ENCODE assay signal across 30 cellular contexts in the genomic region with DNA sequence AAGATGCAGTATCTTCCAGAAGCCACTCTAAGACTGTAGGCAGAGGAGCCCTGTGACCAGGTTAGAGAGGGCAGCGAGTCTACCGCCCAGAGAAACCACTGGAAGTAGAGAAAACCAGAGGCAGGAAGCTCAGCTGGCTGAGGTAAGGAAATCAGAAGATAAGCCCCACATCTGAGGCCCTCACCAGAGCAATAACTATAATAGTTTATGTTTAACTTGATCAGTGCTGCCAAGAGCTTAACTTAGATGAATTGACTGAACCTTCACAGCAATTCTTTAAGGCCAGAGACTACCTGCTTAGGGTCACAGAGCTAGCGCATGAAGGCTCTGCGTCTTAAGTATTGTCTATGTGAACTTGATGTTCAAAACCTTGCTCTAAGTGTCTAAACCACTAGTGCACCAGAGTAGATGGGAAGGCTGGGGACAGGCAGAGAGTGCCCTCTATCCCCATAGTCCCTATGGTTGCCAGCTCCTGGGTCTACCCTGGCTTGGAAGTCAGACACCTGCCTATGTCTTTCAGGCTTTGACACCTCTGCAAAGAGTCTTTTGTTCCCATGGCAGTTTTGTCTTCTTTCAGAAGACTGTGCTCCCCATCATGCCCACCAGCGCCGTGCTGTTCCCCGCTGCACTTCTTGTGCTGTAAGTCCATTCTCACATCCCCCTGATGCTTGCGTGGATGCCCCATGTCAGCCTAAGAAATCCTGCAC.
"Had no signal": no experiment of that assay in that cellular context is flagged by ENCODE, and none has a peak within 500 bp of the region (broad histone marks: within the 10 kb centered on the region; RNA-seq: fewer than 3 reads in every experiment).

No MANE protein-coding gene starts in this region.

- H3K27ac ChIP-seq: esophagus muscularis mucosa, foreskin keratinocyte, heart right ventricle, left ventricle myocardium inferior, neutrophil, skin epidermis, thoracic aorta, upper lobe of left lung, vagina had no signal

- DNase-seq: activated CD4-positive, alpha-beta memory T cell treated with anti-CD3 and anti-CD28 coated beads, Interleukin-2, amount 10 ng/mL, durations not matched to agents 7 days and 5 days; activated CD4-positive, alpha-beta T cell treated with anti-CD3 and anti-CD28 coated beads for 1 hour; activated CD4-positive, alpha-beta T cell treated with anti-CD3 and anti-CD28 coated beads, Interleukin-2, amount 10 ng/mL, durations not matched to agents 7 days and 5 days; activated naive CD8-positive, alpha-beta T cell treated with anti-CD3 and anti-CD28 coated beads, Interleukin-2, amount 50 U/mL, for 24 hours; activated T-cell treated with anti-CD3 and anti-CD28 coated beads, Interleukin-2, amount 50 U/mL, for 4 hours; amygdala; caudate nucleus; endodermal cell; foreskin keratinocyte; heart right ventricle; kidney glomerular epithelial cell; left ventricle myocardium inferior; mesendoderm; retina; stimulated activated CD4-positive, alpha-beta T cell treated with anti-CD3 and anti-CD28 coated beads, Interleukin-4, amount 100 ng/mL, for 24 hours; T-cell had no signal

- H3K9me3 ChIP-seq: esophagus muscularis mucosa, heart right ventricle, left ventricle myocardium inferior, neutrophil, thoracic aorta, upper lobe of left lung, vagina had no signal

- H3K27me3 Mint-ChIP-seq: activated CD4-positive, alpha-beta memory T cell treated with anti-CD3 and anti-CD28 coated beads, Interleukin-2, amount 10 ng/mL, durations not matched to agents 7 days and 5 days; activated CD4-positive, alpha-beta T cell treated with anti-CD3 and anti-CD28 coated beads, Interleukin-2, amount 10 ng/mL, durations not matched to agents 7 days and 5 days; stimulated activated naive CD8-positive, alpha-beta T cell treated with anti-CD3 and anti-CD28 coated beads, Interleukin-15, Interleukin-2, amounts not matched to agents 100 ng/mL and 50 ng/mL, for 24 hours had no signal

- H3K4me1 Mint-ChIP-seq: activated CD4-positive, alpha-beta memory T cell treated with anti-CD3 and anti-CD28 coated beads, Interleukin-2, amount 10 ng/mL, durations not matched to agents 7 days and 5 days; activated CD4-positive, alpha-beta T cell treated with anti-CD3 and anti-CD28 coated beads, Interleukin-2, amount 10 ng/mL, durations not matched to agents 7 days and 5 days; activated naive CD4-positive, alpha-beta T cell treated with anti-CD3 and anti-CD28 coated beads, Interleukin-2, amount 50 U/mL, for 24 hours; activated naive CD8-positive, alpha-beta T cell treated with anti-CD3 and anti-CD28 coated beads, Interleukin-2, amount 50 U/mL, for 24 hours; stimulated activated effector memory CD8-positive, alpha-beta T cell treated with anti-CD3 and anti-CD28 coated beads, Interleukin-12 subunit alpha, Interleukin-12 subunit beta, amount 100 ng/mL, for 72 hours; T-cell had no signal

- H3K4me3 ChIP-seq: esophagus muscularis mucosa, heart right ventricle, left ventricle myocardium inferior, lung, skin epidermis, thoracic aorta, upper lobe of left lung, vagina had no signal

- H3K9me3 Mint-ChIP-seq: endodermal cell; T-helper 2 cell treated with Interferon-gamma antibody and Interleukin-4, amounts not matched to agents 5 μg/mL and 100 μg/mL, for 36 hours had no signal

- H3K4me1 ChIP-seq: esophagus muscularis mucosa, heart right ventricle, left ventricle myocardium inferior, upper lobe of left lung, vagina had no signal

- ATAC-seq: activated naive CD8-positive, alpha-beta T cell treated with anti-CD3 and anti-CD28 coated beads, Interleukin-2, amount 50 U/mL, for 24 hours; activated T-cell treated with anti-CD3 and anti-CD28 coated beads, Interleukin-2, amount 50 U/mL, for 4 hours; foreskin keratinocyte; heart right ventricle; sciatic nerve; stimulated activated effector memory CD8-positive, alpha-beta T cell treated with anti-CD3 and anti-CD28 coated beads, Interleukin-12 subunit alpha, Interleukin-12 subunit beta, amount 100 ng/mL, for 72 hours; T-cell had no signal

- H3K36me3 ChIP-seq: esophagus muscularis mucosa, heart right ventricle, left ventricle myocardium inferior, neutrophil, thoracic aorta, upper lobe of left lung, vagina had no signal

- H3K27me3 ChIP-seq: esophagus muscularis mucosa, foreskin keratinocyte, heart right ventricle, neutrophil, upper lobe of left lung, vagina had no signal

- H3K27ac Mint-ChIP-seq: activated CD4-positive, alpha-beta memory T cell treated with anti-CD3 and anti-CD28 coated beads, Interleukin-2, amount 10 ng/mL, durations not matched to agents 7 days and 5 days; activated CD4-positive, alpha-beta T cell treated with anti-CD3 and anti-CD28 coated beads, Interleukin-2, amount 10 ng/mL, durations not matched to agents 7 days and 5 days; activated naive CD4-positive, alpha-beta T cell treated with anti-CD3 and anti-CD28 coated beads, Interleukin-2, amount 50 U/mL, for 24 hours; activated naive CD8-positive, alpha-beta T cell treated with anti-CD3 and anti-CD28 coated beads, Interleukin-2, amount 50 U/mL, for 24 hours; activated T-helper 2 cell treated with anti-CD3 and anti-CD28 coated beads, Interferon-gamma antibody, Interleukin-2, Interleukin-4, amounts not matched to agents 10 μg/mL and 5 μg/mL and 100 μg/mL, durations not matched to agents 14 hours and 24 hours and 36 hours; endodermal cell; stimulated activated effector memory CD8-positive, alpha-beta T cell treated with anti-CD3 and anti-CD28 coated beads, Interleukin-12 subunit alpha, Interleukin-12 subunit beta, amount 100 ng/mL, for 72 hours; stimulated activated naive CD8-positive, alpha-beta T cell treated with anti-CD3 and anti-CD28 coated beads, Interleukin-15, Interleukin-2, amounts not matched to agents 100 ng/mL and 50 ng/mL, for 24 hours; T-cell; T-helper 2 cell treated with Interferon-gamma antibody and Interleukin-4, amounts not matched to agents 5 μg/mL and 100 μg/mL, for 36 hours had no signal

- H3K36me3 Mint-ChIP-seq: activated naive CD4-positive, alpha-beta T cell treated with anti-CD3 and anti-CD28 coated beads, Interleukin-2, amount 50 U/mL, for 24 hours; stimulated activated effector memory CD8-positive, alpha-beta T cell treated with anti-CD3 and anti-CD28 coated beads, Interleukin-12 subunit alpha, Interleukin-12 subunit beta, amount 100 ng/mL, for 72 hours; T-cell had no signal

- H3K4me3 Mint-ChIP-seq: activated CD4-positive, alpha-beta memory T cell treated with anti-CD3 and anti-CD28 coated beads, Interleukin-2, amount 10 ng/mL, durations not matched to agents 7 days and 5 days; activated CD4-positive, alpha-beta T cell treated with anti-CD3 and anti-CD28 coated beads, Interleukin-2, amount 10 ng/mL, durations not matched to agents 7 days and 5 days; activated naive CD4-positive, alpha-beta T cell treated with anti-CD3 and anti-CD28 coated beads, Interleukin-2, amount 50 U/mL, for 24 hours; activated naive CD8-positive, alpha-beta T cell treated with anti-CD3 and anti-CD28 coated beads, Interleukin-2, amount 50 U/mL, for 24 hours; activated T-cell treated with anti-CD3 and anti-CD28 coated beads, Interleukin-2, amount 50 U/mL, for 4 hours; endodermal cell; nephron; stimulated activated effector memory CD8-positive, alpha-beta T cell treated with anti-CD3 and anti-CD28 coated beads, Interleukin-12 subunit alpha, Interleukin-12 subunit beta, amount 100 ng/mL, for 72 hours; stimulated activated naive CD8-positive, alpha-beta T cell treated with anti-CD3 and anti-CD28 coated beads, Interleukin-15, Interleukin-2, amounts not matched to agents 100 ng/mL and 50 ng/mL, for 24 hours; T-cell; T-helper 2 cell treated with Interferon-gamma antibody and Interleukin-4, amounts not matched to agents 5 μg/mL and 100 μg/mL, for 36 hours had no signal
